In genomic region chr17:65799454-65799853, GRCh38 we compare ENCODE assay signal across 16 cellular contexts.
DNase-seq lines count a peak whose midpoint lies in the region; ATAC-seq, FAIRE-seq and TF ChIP-seq lines count a peak whose summit lies in the region.
"Had no signal": no experiment of that assay in that cellular context is flagged by ENCODE, and none has a peak within 500 bp of the region (broad histone marks: within the 10 kb centered on the region; RNA-seq: fewer than 3 reads in every experiment).

No MANE protein-coding gene starts in this region.

- H3K36me3 Mint-ChIP-seq in activated CD8-positive, alpha-beta T cell treated with anti-CD3 and anti-CD28 coated beads for 36 hours (ENCODE audit: low read depth): no peaks in the 10 kb centered on the region
- no peaks in the 10 kb centered on the region for H3K36me3 Mint-ChIP-seq in activated CD8-positive, alpha-beta T cell treated with anti-CD3 and anti-CD28 coated beads, Interleukin-2, amount 10 ng/mL, durations not matched to agents 7 days and 5 days (ENCODE audit: low read depth)
- H3K36me3 Mint-ChIP-seq in activated T-helper 2 cell treated with anti-CD3 and anti-CD28 coated beads, Interferon-gamma antibody, Interleukin-2, Interleukin-4, amounts not matched to agents 10 μg/mL and 5 μg/mL and 100 μg/mL, durations not matched to agents 14 hours and 24 hours and 36 hours (ENCODE audit: low read depth): peaks cover 11% of the 10 kb centered on the region

- ATAC-seq in activated CD8-positive, alpha-beta T cell treated with anti-CD3 and anti-CD28 coated beads for 36 hours: peak; percentile 66
- no peak for ATAC-seq in activated CD8-positive, alpha-beta T cell treated with anti-CD3 and anti-CD28 coated beads, Interleukin-2, amount 10 ng/mL, durations not matched to agents 7 days and 5 days
- ATAC-seq in GM21576 (IDR thresholded peaks at IDR 0.05; ENCODE audit: unreplicated experiment) (no peak), pancreas (no peak)
- ATAC-seq: A549, Panc1 had no signal

- no peak for DNase-seq in activated CD8-positive, alpha-beta T cell treated with anti-CD3 and anti-CD28 coated beads for 36 hours
- DNase-seq in activated CD8-positive, alpha-beta T cell treated with anti-CD3 and anti-CD28 coated beads, Interleukin-2, amount 10 ng/mL, durations not matched to agents 7 days and 5 days: no peak
- DNase-seq in stimulated activated CD4-positive, alpha-beta T cell treated with anti-CD3 and anti-CD28 coated beads, Interleukin-1b, Interleukin-23, amount 100 ng/mL, for 48 hours: peak; percentile 19
- DNase-seq in stimulated activated CD4-positive, alpha-beta T cell treated with anti-CD3 and anti-CD28 coated beads, Interleukin-4, amount 100 ng/mL, for 1 hour: no peak
- DNase-seq in activated T-helper 2 cell treated with anti-CD3 and anti-CD28 coated beads, Interferon-gamma antibody, Interleukin-2, Interleukin-4, amounts not matched to agents 10 μg/mL and 5 μg/mL and 100 μg/mL, durations not matched to agents 14 hours and 24 hours and 36 hours (ENCODE audit: low spot score): no peak
- DNase-seq in NCI-H187 treated with DMSO at 0.1 percent for 48 hours (lab: John Stamatoyannopoulos, UW) (no peak), pancreas (no peak)
- DNase-seq: NCI-H1092, NCI-H1694, NCI-H69 had no signal

- H3K4me1 Mint-ChIP-seq in activated CD8-positive, alpha-beta T cell treated with anti-CD3 and anti-CD28 coated beads for 36 hours (ENCODE audit: low read depth): peaks cover 15% of the 10 kb centered on the region
- H3K4me1 Mint-ChIP-seq in activated CD8-positive, alpha-beta T cell treated with anti-CD3 and anti-CD28 coated beads, Interleukin-2, amount 10 ng/mL, durations not matched to agents 7 days and 5 days (ENCODE audit: low read depth): no peaks in the 10 kb centered on the region
- H3K4me1 Mint-ChIP-seq in activated T-helper 2 cell treated with anti-CD3 and anti-CD28 coated beads, Interferon-gamma antibody, Interleukin-2, Interleukin-4, amounts not matched to agents 10 μg/mL and 5 μg/mL and 100 μg/mL, durations not matched to agents 14 hours and 24 hours and 36 hours (ENCODE audit: low read depth): peaks cover 22% of the 10 kb centered on the region

- peak overlapping the region; percentile 16 for H3K27ac Mint-ChIP-seq in activated CD8-positive, alpha-beta T cell treated with anti-CD3 and anti-CD28 coated beads for 36 hours
- H3K27ac Mint-ChIP-seq in activated CD8-positive, alpha-beta T cell treated with anti-CD3 and anti-CD28 coated beads, Interleukin-2, amount 10 ng/mL, durations not matched to agents 7 days and 5 days: no peak overlapping the region
- H3K27ac Mint-ChIP-seq in activated T-helper 2 cell treated with anti-CD3 and anti-CD28 coated beads, Interferon-gamma antibody, Interleukin-2, Interleukin-4, amounts not matched to agents 10 μg/mL and 5 μg/mL and 100 μg/mL, durations not matched to agents 14 hours and 24 hours and 36 hours: peak overlapping the region; percentile 72

- intact Hi-C loops in activated CD8-positive, alpha-beta T cell treated with anti-CD3 and anti-CD28 coated beads for 36 hours (cut with micrococcal nuclease): no loop called here
- intact Hi-C loops in activated T-helper 2 cell treated with anti-CD3 and anti-CD28 coated beads, Interferon-gamma antibody, Interleukin-2, Interleukin-4, amounts not matched to agents 10 μg/mL and 5 μg/mL and 100 μg/mL, durations not matched to agents 14 hours and 24 hours and 36 hours (cut with micrococcal nuclease): loop anchor here (1.0 to 10.0 kb wide), 3 partner anchors 17 to 572 kb away; no protein-coding TSS in a partner anchor
- intact Hi-C loops in pancreas (cut with DNase I): no loop called here

- CTCF ChIA-PET in activated CD8-positive, alpha-beta T cell treated with anti-CD3 and anti-CD28 coated beads for 36 hours (lab: Charles Lee): no interaction called here
- CTCF ChIA-PET in activated CD8-positive, alpha-beta T cell treated with anti-CD3 and anti-CD28 coated beads, Interleukin-2, amount 10 ng/mL, durations not matched to agents 7 days and 5 days (lab: Charles Lee): no interaction called here

- no peak for FAIRE-seq in pancreas (lab: Jason Lieb, UNC)

- no peak overlapping the region for H3K4me3 Mint-ChIP-seq in activated CD8-positive, alpha-beta T cell treated with anti-CD3 and anti-CD28 coated beads for 36 hours
- H3K4me3 Mint-ChIP-seq in activated CD8-positive, alpha-beta T cell treated with anti-CD3 and anti-CD28 coated beads, Interleukin-2, amount 10 ng/mL, durations not matched to agents 7 days and 5 days: no peak overlapping the region
- H3K4me3 Mint-ChIP-seq in activated T-helper 2 cell treated with anti-CD3 and anti-CD28 coated beads, Interferon-gamma antibody, Interleukin-2, Interleukin-4, amounts not matched to agents 10 μg/mL and 5 μg/mL and 100 μg/mL, durations not matched to agents 14 hours and 24 hours and 36 hours (ENCODE audit: low read depth): peak overlapping the region; percentile 1

- no peaks in the 10 kb centered on the region for H3K9me3 ChIP-seq in pancreas
- H3K9me3 ChIP-seq: HAP-1 had no signal

- no peaks in the 10 kb centered on the region for H3K4me1 ChIP-seq in pancreas
- H3K4me1 ChIP-seq: A549, HAP-1 had no signal

- H3K27me3 Mint-ChIP-seq in activated CD8-positive, alpha-beta T cell treated with anti-CD3 and anti-CD28 coated beads for 36 hours: peaks cover 3% of the 10 kb centered on the region
- H3K27me3 Mint-ChIP-seq in activated CD8-positive, alpha-beta T cell treated with anti-CD3 and anti-CD28 coated beads, Interleukin-2, amount 10 ng/mL, durations not matched to agents 7 days and 5 days (ENCODE audit: low read depth): peaks cover 2% of the 10 kb centered on the region
- H3K27me3 Mint-ChIP-seq in activated T-helper 2 cell treated with anti-CD3 and anti-CD28 coated beads, Interferon-gamma antibody, Interleukin-2, Interleukin-4, amounts not matched to agents 10 μg/mL and 5 μg/mL and 100 μg/mL, durations not matched to agents 14 hours and 24 hours and 36 hours (ENCODE audit: low read depth): no peaks in the 10 kb centered on the region

- 94 to 100% methylated on average over 1 of the region's 1 CpG for WGBS in pancreas, 2 donors

- H3K27me3 ChIP-seq in pancreas: no peaks in the 10 kb centered on the region

- POLR2A ChIA-PET in activated CD8-positive, alpha-beta T cell treated with anti-CD3 and anti-CD28 coated beads for 36 hours (lab: Charles Lee): no interaction called here
- POLR2A ChIA-PET in activated CD8-positive, alpha-beta T cell treated with anti-CD3 and anti-CD28 coated beads, Interleukin-2, amount 10 ng/mL, durations not matched to agents 7 days and 5 days (lab: Charles Lee): no interaction called here

- peaks cover 15% of the 10 kb centered on the region for H3K9me3 Mint-ChIP-seq in activated CD8-positive, alpha-beta T cell treated with anti-CD3 and anti-CD28 coated beads for 36 hours
- peaks cover 23% of the 10 kb centered on the region for H3K9me3 Mint-ChIP-seq in activated CD8-positive, alpha-beta T cell treated with anti-CD3 and anti-CD28 coated beads, Interleukin-2, amount 10 ng/mL, durations not matched to agents 7 days and 5 days (ENCODE audit: insufficient read depth)
- H3K9me3 Mint-ChIP-seq in activated T-helper 2 cell treated with anti-CD3 and anti-CD28 coated beads, Interferon-gamma antibody, Interleukin-2, Interleukin-4, amounts not matched to agents 10 μg/mL and 5 μg/mL and 100 μg/mL, durations not matched to agents 14 hours and 24 hours and 36 hours: peaks cover 26% of the 10 kb centered on the region

- H3K36me3 ChIP-seq in pancreas: no peaks in the 10 kb centered on the region
- H3K36me3 ChIP-seq: HAP-1 had no signal

- no peak overlapping the region for H3K27ac ChIP-seq in pancreas
- H3K27ac ChIP-seq: A549, C4-2B, KMS-11 had no signal

- TF ChIP-seq CTCF in activated CD8-positive, alpha-beta T cell treated with anti-CD3 and anti-CD28 coated beads for 36 hours (IDR thresholded peaks at IDR 0.05): no peak
- TF ChIP-seq CTCF in pancreas (IDR thresholded peaks at IDR 0.05): no peak

- H3K4me3 ChIP-seq in pancreas: no peak overlapping the region
- H3K4me3 ChIP-seq: A549, HAP-1 had no signal
